ENCODE assay signal across 7 cellular contexts in genomic region chr18:46071615-46071893, GRCh38. TPM values are rescaled to one million over a fixed set of nuclear protein-coding genes. Genes with fewer than 3 reads are reported as not detected.
DNase-seq lines count a peak whose midpoint lies in the region; ATAC-seq and TF ChIP-seq lines count a peak whose summit lies in the region.

No MANE protein-coding gene starts in this region.

- ATAC-seq in GM21825 (IDR thresholded peaks at IDR 0.05; ENCODE audit: unreplicated experiment): peak; percentile 24
- ATAC-seq in HG03280 (IDR thresholded peaks at IDR 0.05; ENCODE audit: unreplicated experiment): no peak

- H3K9me3 Mint-ChIP-seq in endothelial cell (ENCODE audit: unreplicated experiment): no peaks in the 10 kb centered on the region
- no peaks in the 10 kb centered on the region for H3K9me3 Mint-ChIP-seq in neural crest cell

- TF ChIP-seq CTCF in endothelial cell (IDR thresholded peaks at IDR 0.05; ENCODE audit: unreplicated experiment) (no peak), neural crest cell (conservative IDR thresholded peaks at IDR 0.05) (no peak)

- H3K27me3 Mint-ChIP-seq in endothelial cell (ENCODE audit: unreplicated experiment) (peaks cover 7% of the 10 kb centered on the region), neural crest cell (ENCODE audit: low read depth) (peaks cover 10% of the 10 kb centered on the region)

- H3K36me3 Mint-ChIP-seq in endothelial cell (ENCODE audit: low read depth, unreplicated experiment): no peaks in the 10 kb centered on the region
- H3K36me3 Mint-ChIP-seq in neural crest cell (ENCODE audit: low read depth): no peaks in the 10 kb centered on the region

- DNase-seq in OCI-M1 (lab: John Stamatoyannopoulos, UW) (peak; percentile 54), endothelial cell (ENCODE audit: low spot score) (no peak), neural crest cell (ENCODE audit: low read depth, low spot score) (no peak), superior temporal gyrus (ENCODE audit: extremely low spot score) (no peak), DMS79 treated with DMSO at 0.1 percent for 48 hours (lab: John Stamatoyannopoulos, UW) (no peak)

- H3K4me3 Mint-ChIP-seq in endothelial cell (ENCODE audit: unreplicated experiment) (peak overlapping the region; percentile 82), neural crest cell (peak overlapping the region; percentile 80)

- H3K27ac Mint-ChIP-seq in endothelial cell (ENCODE audit: unreplicated experiment) (no peak overlapping the region), neural crest cell (ENCODE audit: unreplicated experiment) (no peak overlapping the region)

- H3K4me1 Mint-ChIP-seq in endothelial cell (ENCODE audit: unreplicated experiment) (peaks cover 4% of the 10 kb centered on the region), neural crest cell (peaks cover 7% of the 10 kb centered on the region)

RNA-seq across cellular contexts. Expression of gene PSTPIP2, which starts 0.5 kb away (rescaled TPM):
- total RNA-seq in endothelial cell (ENCODE audit: unreplicated experiment) (7.8 TPM), neural crest cell (7.0 and 7.1 TPM in 2 replicates)

RNA-seq across cellular contexts. Expression of gene ATP5F1A, which starts 26.5 kb away (rescaled TPM):
- total RNA-seq in endothelial cell (ENCODE audit: unreplicated experiment): 457 TPM
- total RNA-seq in neural crest cell: 508 and 524 TPM in 2 replicates

RNA-seq across cellular contexts. Expression of gene HAUS1, which starts 32.6 kb away (rescaled TPM):
- total RNA-seq in endothelial cell (ENCODE audit: unreplicated experiment) (44.9 TPM), neural crest cell (94.9 and 103 TPM in 2 replicates)
